Comparison of ENCODE assay signal across 15 cellular contexts in genomic region chr6:155561262-155561970, GRCh38.
DNase-seq lines count a peak whose midpoint lies in the region; ATAC-seq and TF ChIP-seq lines count a peak whose summit lies in the region.
"Had no signal": no experiment of that assay in that cellular context is flagged by ENCODE, and none has a peak within 500 bp of the region (broad histone marks: within the 10 kb centered on the region; RNA-seq: fewer than 3 reads in every experiment).

No MANE protein-coding gene starts in this region.

- no peak overlapping the region for H3K4me3 ChIP-seq in AG10803 (ENCODE audit: low read length)
- H3K4me3 ChIP-seq in esophagus squamous epithelium = no peak overlapping the region
- H3K4me3 ChIP-seq: BLaER1 treated with 17β-estradiol and CSF1 and Interleukin-3, amounts not matched to agents 10 nM and 100 nM; SJSA1 had no signal

- CTCF ChIA-PET in activated CD8-positive, alpha-beta T cell treated with anti-CD3 and anti-CD28 coated beads for 36 hours (lab: Charles Lee) = interaction anchor here (1.0 to 1.2 kb wide), 2 partner anchors 12 to 234 kb away, joined by 3 read pairs; no protein-coding TSS in a partner anchor

- ATAC-seq in activated CD8-positive, alpha-beta T cell treated with anti-CD3 and anti-CD28 coated beads for 36 hours = no peak

- no peaks in the 10 kb centered on the region for H3K9me3 ChIP-seq in esophagus squamous epithelium
- H3K9me3 ChIP-seq: BLaER1 treated with 17β-estradiol and CSF1 and Interleukin-3, amounts not matched to agents 10 nM and 100 nM; SJSA1 had no signal

- no peaks in the 10 kb centered on the region for H3K27me3 ChIP-seq in esophagus squamous epithelium
- H3K27me3 ChIP-seq: BLaER1 treated with 17β-estradiol and CSF1 and Interleukin-3, amounts not matched to agents 10 nM and 100 nM; SJSA1 had no signal

- peak; percentile 20 for DNase-seq in AG10803 (ENCODE audit: low read depth)
- DNase-seq in HT-29 (ENCODE audit: low spot score) = peak; percentile 3
- peak; percentile 2 for DNase-seq in SW480 (ENCODE audit: low spot score)
- peak; percentile 94 for DNase-seq in fibroblast of peridontal ligament (ENCODE audit: extremely low read depth)
- DNase-seq in activated CD8-positive, alpha-beta T cell treated with anti-CD3 and anti-CD28 coated beads for 36 hours = no peak
- no peak for DNase-seq in stimulated activated CD4-positive, alpha-beta T cell treated with anti-CD3 and anti-CD28 coated beads, Interleukin-4, amount 100 ng/mL, for 4 hours
- no peak for DNase-seq in AG08396 (ENCODE audit: low spot score)
- DNase-seq in esophagus squamous epithelium (lab: John Stamatoyannopoulos, UW) = no peak
- DNase-seq: EL, GOT3, Kasumi-1, NCI-H2029 treated with DMSO at 0.1 percent for 48 hours, NCI-H524 treated with DMSO at 0.1 percent for 48 hours had no signal

- no peaks in the 10 kb centered on the region for H3K4me1 Mint-ChIP-seq in activated CD8-positive, alpha-beta T cell treated with anti-CD3 and anti-CD28 coated beads for 36 hours (ENCODE audit: low read depth)

- POLR2A ChIA-PET in activated CD8-positive, alpha-beta T cell treated with anti-CD3 and anti-CD28 coated beads for 36 hours (lab: Charles Lee) = no interaction called here

- peaks cover 1% of the 10 kb centered on the region for H3K9me3 Mint-ChIP-seq in activated CD8-positive, alpha-beta T cell treated with anti-CD3 and anti-CD28 coated beads for 36 hours

- H3K4me1 ChIP-seq in esophagus squamous epithelium = no peaks in the 10 kb centered on the region
- H3K4me1 ChIP-seq: BLaER1 treated with 17β-estradiol and CSF1 and Interleukin-3, amounts not matched to agents 10 nM and 100 nM; SJSA1 had no signal

- intact Hi-C loops in activated CD8-positive, alpha-beta T cell treated with anti-CD3 and anti-CD28 coated beads for 36 hours (cut with micrococcal nuclease) = no loop called here
- intact Hi-C loops in esophagus squamous epithelium (cut with DNase I) = no loop called here

- no peaks in the 10 kb centered on the region for H3K36me3 Mint-ChIP-seq in activated CD8-positive, alpha-beta T cell treated with anti-CD3 and anti-CD28 coated beads for 36 hours (ENCODE audit: low read depth)

- H3K27ac Mint-ChIP-seq in activated CD8-positive, alpha-beta T cell treated with anti-CD3 and anti-CD28 coated beads for 36 hours = no peak overlapping the region

- no peak for TF ChIP-seq CTCF in AG10803 (conservative IDR thresholded peaks at IDR 0.05; ENCODE audit: low read length)
- no peak for TF ChIP-seq CTCF in activated CD8-positive, alpha-beta T cell treated with anti-CD3 and anti-CD28 coated beads for 36 hours (IDR thresholded peaks at IDR 0.05)
- no peak for TF ChIP-seq CTCF in esophagus squamous epithelium (IDR thresholded peaks at IDR 0.05)

- TF ChIP-seq POLR2A in esophagus squamous epithelium (IDR thresholded peaks at IDR 0.05) = no peak

- WGBS in esophagus squamous epithelium, 2 donors = 33 to 38% methylated on average over 1 of the region's 1 CpG

- peaks cover 7% of the 10 kb centered on the region for H3K27me3 Mint-ChIP-seq in activated CD8-positive, alpha-beta T cell treated with anti-CD3 and anti-CD28 coated beads for 36 hours

- no peak overlapping the region for H3K4me3 Mint-ChIP-seq in activated CD8-positive, alpha-beta T cell treated with anti-CD3 and anti-CD28 coated beads for 36 hours

- no peak overlapping the region for H3K27ac ChIP-seq in esophagus squamous epithelium
- H3K27ac ChIP-seq: BLaER1 treated with 17β-estradiol and CSF1 and Interleukin-3, amounts not matched to agents 10 nM and 100 nM; SJSA1 had no signal

- H3K36me3 ChIP-seq in esophagus squamous epithelium = no peaks in the 10 kb centered on the region
- H3K36me3 ChIP-seq: BLaER1 treated with 17β-estradiol and CSF1 and Interleukin-3, amounts not matched to agents 10 nM and 100 nM; SJSA1 had no signal

Comparison
In these comparisons a context has a peak if more than half of its experiments do, and no peak if none do; other contexts are left out.
1. DNase-seq: peak in AG10803 (single experiment), HT-29 (single experiment), SW480 (single experiment) and fibroblast of peridontal ligament (single experiment); none in activated CD8-positive, alpha-beta T cell treated with anti-CD3 and anti-CD28 coated beads for 36 hours (single experiment), stimulated activated CD4-positive, alpha-beta T cell treated with anti-CD3 and anti-CD28 coated beads, Interleukin-4, amount 100 ng/mL, for 4 hours (0 of 2), AG08396 (single experiment) and esophagus squamous epithelium (single experiment).